In genomic region chr18:5527603-5528002, GRCh38 we compare ENCODE assay signal across 10 cellular contexts. TPM values are rescaled to one million over a fixed set of nuclear protein-coding genes. Genes with fewer than 3 reads are reported as not detected.
A peak's percentile ranks its signal among the peaks of the same experiment; 100 is the strongest.
DNase-seq lines count a peak whose midpoint lies in the region; ATAC-seq lines count a peak whose summit lies in the region.
"Had no signal": no experiment of that assay in that cellular context is flagged by ENCODE, and none has a peak within 500 bp of the region (broad histone marks: within the 10 kb centered on the region; RNA-seq: fewer than 3 reads in every experiment).

No MANE protein-coding gene starts in this region.

- peaks cover 41% of the 10 kb centered on the region for H3K4me1 Mint-ChIP-seq in dendritic cell treated with granulocyte-macrophage colony-stimulating factor and Interleukin-4, amounts not matched to agents 40 ng/mL and 50 ng/mL, for 4 days (ENCODE audit: low read depth)
- peaks cover 0 to 3% (median 0%) of the 10 kb centered on the region in 4 donors for H3K4me1 Mint-ChIP-seq in naive thymus-derived CD8-positive, alpha-beta T cell
- H3K4me1 Mint-ChIP-seq in stimulated activated memory B cell treated with anti-CD40 and anti-IgM and Interleukin-4, amounts not matched to agents 10 μg/mL and 1 μg/mL and 100 μg/mL, for 72 hours, result no peaks in the 10 kb centered on the region

- DNase-seq in Right ventricle myocardium inferior (ENCODE audit: missing footprints) (no peak), cardiac septum (ENCODE audit: low spot score) (no peak), left kidney (ENCODE audit: low read depth, low spot score) (peak; percentile 51)
- DNase-seq in naive thymus-derived CD8-positive, alpha-beta T cell, result no peak
- DNase-seq: cortex of kidney, T1000 had no signal

- H3K9me3 Mint-ChIP-seq in dendritic cell treated with granulocyte-macrophage colony-stimulating factor and Interleukin-4, amounts not matched to agents 40 ng/mL and 50 ng/mL, for 4 days, result no peaks in the 10 kb centered on the region
- no peaks in the 10 kb centered on the region for H3K9me3 Mint-ChIP-seq in naive thymus-derived CD8-positive, alpha-beta T cell
- H3K9me3 Mint-ChIP-seq in stimulated activated memory B cell treated with anti-CD40 and anti-IgM and Interleukin-4, amounts not matched to agents 10 μg/mL and 1 μg/mL and 100 μg/mL, for 72 hours, result no peaks in the 10 kb centered on the region

- peak overlapping the region; percentile 26 for H3K27ac Mint-ChIP-seq in dendritic cell treated with granulocyte-macrophage colony-stimulating factor and Interleukin-4, amounts not matched to agents 40 ng/mL and 50 ng/mL, for 4 days
- H3K27ac Mint-ChIP-seq in naive thymus-derived CD8-positive, alpha-beta T cell, result no peak overlapping the region
- H3K27ac Mint-ChIP-seq in stimulated activated memory B cell treated with anti-CD40 and anti-IgM and Interleukin-4, amounts not matched to agents 10 μg/mL and 1 μg/mL and 100 μg/mL, for 72 hours, result no peak overlapping the region

- H3K4me3 Mint-ChIP-seq in dendritic cell treated with granulocyte-macrophage colony-stimulating factor and Interleukin-4, amounts not matched to agents 40 ng/mL and 50 ng/mL, for 4 days, result no peak overlapping the region
- no peak overlapping the region for H3K4me3 Mint-ChIP-seq in naive thymus-derived CD8-positive, alpha-beta T cell
- H3K4me3 Mint-ChIP-seq in stimulated activated memory B cell treated with anti-CD40 and anti-IgM and Interleukin-4, amounts not matched to agents 10 μg/mL and 1 μg/mL and 100 μg/mL, for 72 hours, result no peak overlapping the region

- H3K27me3 Mint-ChIP-seq in dendritic cell treated with granulocyte-macrophage colony-stimulating factor and Interleukin-4, amounts not matched to agents 40 ng/mL and 50 ng/mL, for 4 days, result no peaks in the 10 kb centered on the region
- H3K27me3 Mint-ChIP-seq in naive thymus-derived CD8-positive, alpha-beta T cell, result peaks cover 0 to 28% (median 14%) of the 10 kb centered on the region in 5 donors
- H3K27me3 Mint-ChIP-seq in stimulated activated memory B cell treated with anti-CD40 and anti-IgM and Interleukin-4, amounts not matched to agents 10 μg/mL and 1 μg/mL and 100 μg/mL, for 72 hours, result peaks cover 24% of the 10 kb centered on the region

- POLR2A ChIA-PET in naive thymus-derived CD8-positive, alpha-beta T cell (lab: Charles Lee), result no interaction called here

- ATAC-seq in Right ventricle myocardium inferior (peak; percentile 90), GM19035 (IDR thresholded peaks at IDR 0.05; ENCODE audit: unreplicated experiment) (no peak), GM19351 (IDR thresholded peaks at IDR 0.05; ENCODE audit: unreplicated experiment) (no peak)
- no peak for ATAC-seq in naive thymus-derived CD8-positive, alpha-beta T cell
- ATAC-seq in stimulated activated memory B cell treated with anti-CD40 and anti-IgM and Interleukin-4, amounts not matched to agents 10 μg/mL and 1 μg/mL and 100 μg/mL, for 72 hours, result no peak

- intact Hi-C loops in Right ventricle myocardium inferior (cut with DNase I), result no loop called here
- intact Hi-C loops in cardiac septum (cut with DNase I), result no loop called here
- intact Hi-C loops in dendritic cell treated with granulocyte-macrophage colony-stimulating factor and Interleukin-4, amounts not matched to agents 40 ng/mL and 50 ng/mL, for 4 days (cut with micrococcal nuclease), result no loop called here

- peaks cover 17% of the 10 kb centered on the region for H3K36me3 Mint-ChIP-seq in dendritic cell treated with granulocyte-macrophage colony-stimulating factor and Interleukin-4, amounts not matched to agents 40 ng/mL and 50 ng/mL, for 4 days (ENCODE audit: low read depth)
- no peaks in the 10 kb centered on the region for H3K36me3 Mint-ChIP-seq in naive thymus-derived CD8-positive, alpha-beta T cell
- H3K36me3 Mint-ChIP-seq in stimulated activated memory B cell treated with anti-CD40 and anti-IgM and Interleukin-4, amounts not matched to agents 10 μg/mL and 1 μg/mL and 100 μg/mL, for 72 hours, result no peaks in the 10 kb centered on the region

RNA-seq across cellular contexts. Expression of gene EPB41L3, which starts 16.2 kb away (rescaled TPM):
- 10.5 TPM for total RNA-seq in Right ventricle myocardium inferior
- total RNA-seq in cardiac septum, result 14.0 TPM
- 1 to 10 TPM; 1.4 to 1.5 TPM for total RNA-seq in naive thymus-derived CD8-positive, alpha-beta T cell
- polyA plus RNA-seq in naive thymus-derived CD8-positive, alpha-beta T cell, result under 1 TPM; 0.15 to 0.35 (median 0.35) TPM
